In the genomic region with DNA sequence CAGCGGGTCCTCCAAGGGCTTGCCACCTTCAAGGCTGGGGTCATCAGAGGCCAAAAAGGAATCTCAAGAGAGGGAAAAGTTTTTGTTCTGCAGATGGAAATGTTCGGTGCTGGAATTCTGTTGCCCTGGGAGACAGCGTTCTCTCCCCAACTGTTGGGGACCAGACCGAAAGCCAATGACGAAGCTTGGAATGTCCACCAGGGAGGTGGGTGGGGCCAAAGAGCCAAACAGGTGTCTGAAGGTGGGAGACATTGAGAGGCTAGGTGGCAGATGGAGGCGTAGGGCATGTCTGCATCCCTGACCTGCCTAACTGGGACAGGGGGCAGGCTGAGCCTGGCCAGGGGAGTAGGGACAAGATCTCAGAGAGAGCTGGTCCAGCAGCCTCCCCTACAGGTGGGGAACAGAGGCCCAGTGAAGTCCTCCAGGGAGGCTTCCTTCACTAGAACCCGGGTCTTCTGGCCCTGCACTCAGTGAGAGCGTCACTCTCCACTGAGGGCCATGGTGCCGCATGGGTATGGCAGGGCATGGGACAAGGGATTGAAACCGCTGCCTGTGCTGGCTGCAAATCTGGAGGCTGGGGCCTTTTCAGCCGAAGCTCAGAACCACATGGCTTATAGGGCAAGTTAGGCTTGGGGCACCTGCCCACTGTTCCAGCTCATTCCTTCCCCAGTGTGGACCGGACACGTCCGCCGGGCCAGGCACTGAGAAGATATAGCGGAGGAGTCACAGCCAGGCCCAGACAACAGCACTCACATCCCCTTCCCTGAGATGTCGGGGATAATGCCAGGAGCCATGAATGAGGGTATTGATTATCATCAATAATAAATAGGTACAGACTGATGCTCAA, we compare ENCODE assay signal across 17 cellular contexts. TPM values are rescaled to one million over a fixed set of nuclear protein-coding genes. Genes with fewer than 3 reads are reported as not detected.
A peak's percentile ranks its signal among the peaks of the same experiment; 100 is the strongest.
DNase-seq lines count a peak whose midpoint lies in the region; ATAC-seq and TF ChIP-seq lines count a peak whose summit lies in the region.
"Had no signal": no experiment of that assay in that cellular context is flagged by ENCODE, and none has a peak within 500 bp of the region (broad histone marks: within the 10 kb centered on the region; RNA-seq: fewer than 3 reads in every experiment).

No MANE protein-coding gene starts in this region.

- POLR2A ChIA-PET in activated CD4-positive, alpha-beta T cell treated with anti-CD3 and anti-CD28 coated beads, Interleukin-2, amount 10 ng/mL, durations not matched to agents 7 days and 5 days (lab: Charles Lee): no interaction called here
- POLR2A ChIA-PET in Caco-2 (lab: Charles Lee): interaction anchor here (0.5 kb wide), 1 partner anchor 35 kb away, joined by 3 read pairs; no protein-coding TSS in a partner anchor

- CTCF ChIA-PET in activated CD4-positive, alpha-beta T cell treated with anti-CD3 and anti-CD28 coated beads, Interleukin-2, amount 10 ng/mL, durations not matched to agents 7 days and 5 days (lab: Charles Lee): interaction anchor here (1.1 kb wide), 1 partner anchor 76 kb away, joined by 3 read pairs; no protein-coding TSS in a partner anchor
- CTCF ChIA-PET in Caco-2 (lab: Charles Lee): interaction anchor here (0.6 kb wide), 1 partner anchor 151 kb away, joined by 3 read pairs; no protein-coding TSS in a partner anchor

- H3K4me1 ChIP-seq in Caco-2: peaks cover 7% of the 10 kb centered on the region

- peaks cover 4% of the 10 kb centered on the region for H3K36me3 Mint-ChIP-seq in activated CD4-positive, alpha-beta T cell treated with anti-CD3 and anti-CD28 coated beads, Interleukin-2, amount 10 ng/mL, durations not matched to agents 7 days and 5 days (ENCODE audit: low read depth)
- H3K36me3 Mint-ChIP-seq in Caco-2 (ENCODE audit: insufficient read depth, unreplicated experiment): no peaks in the 10 kb centered on the region
- no peaks in the 10 kb centered on the region for H3K36me3 Mint-ChIP-seq in brain
- no peaks in the 10 kb centered on the region for H3K36me3 Mint-ChIP-seq in nephron progenitor cell (ENCODE audit: low read depth)

- BruUV-seq in Caco-2 (replicated peaks; lab: Mats Ljungman, UMichigan): no TSS peak

- H3K27me3 ChIP-seq in Caco-2 (replicated peaks; ENCODE audit: control insufficient read depth, insufficient read depth, low read length): peaks cover 1% of the 10 kb centered on the region; the same call in 1 of the 2 replicates

- intact Hi-C loops in Caco-2 (cut with micrococcal nuclease; ENCODE audit: unreplicated experiment): no loop called here

- H3K27ac Mint-ChIP-seq in activated CD4-positive, alpha-beta T cell treated with anti-CD3 and anti-CD28 coated beads, Interleukin-2, amount 10 ng/mL, durations not matched to agents 7 days and 5 days: peak overlapping the region; percentile 15
- H3K27ac Mint-ChIP-seq in Caco-2 (ENCODE audit: unreplicated experiment): no peak overlapping the region
- peak overlapping the region in 1 of 5 experiments; percentile 23 for H3K27ac Mint-ChIP-seq in brain
- no peak overlapping the region for H3K27ac Mint-ChIP-seq in nephron progenitor cell
- H3K27ac Mint-ChIP-seq: T-helper 2 cell treated with Interferon-gamma antibody and Interleukin-4, amounts not matched to agents 5 μg/mL and 100 μg/mL, for 36 hours had no signal

- DNase-seq in activated CD4-positive, alpha-beta T cell treated with anti-CD3 and anti-CD28 coated beads, Interleukin-2, amount 10 ng/mL, durations not matched to agents 7 days and 5 days: no peak
- DNase-seq in activated CD4-positive, alpha-beta T cell treated with anti-CD3 and anti-CD28 coated beads, Interleukin-2, amount 50 U/mL, for 4 hours: no peak
- DNase-seq in Caco-2 (no peak), nephron progenitor cell (no peak), amygdala (lab: John Stamatoyannopoulos, UW) (no peak), NCI-H1092 treated with DMSO at 0.1 percent for 48 hours (lab: John Stamatoyannopoulos, UW) (no peak)
- DNase-seq: central memory CD4-positive, alpha-beta T cell; kidney glomerular epithelial cell; mesenchymal stem cell; NCI-H2107; NCI-H524 had no signal

- H3K4me3 ChIP-seq in Caco-2 (ENCODE audit: low read depth, low read length): no peak overlapping the region
- H3K4me3 ChIP-seq: SK-N-MC had no signal

- peaks cover 23% of the 10 kb centered on the region for H3K27me3 Mint-ChIP-seq in activated CD4-positive, alpha-beta T cell treated with anti-CD3 and anti-CD28 coated beads, Interleukin-2, amount 10 ng/mL, durations not matched to agents 7 days and 5 days
- peaks cover 12% of the 10 kb centered on the region for H3K27me3 Mint-ChIP-seq in Caco-2 (ENCODE audit: insufficient read depth, unreplicated experiment)
- H3K27me3 Mint-ChIP-seq in brain: peaks cover 52% of the 10 kb centered on the region
- H3K27me3 Mint-ChIP-seq in nephron progenitor cell (ENCODE audit: low read depth, poor library complexity): peaks cover 46% of the 10 kb centered on the region

- H3K36me3 ChIP-seq in Caco-2 (ENCODE audit: control insufficient read depth, insufficient read depth, low read length): no peaks in the 10 kb centered on the region
- H3K36me3 ChIP-seq: neutrophil had no signal

- no peak overlapping the region for H3K4me3 Mint-ChIP-seq in activated CD4-positive, alpha-beta T cell treated with anti-CD3 and anti-CD28 coated beads, Interleukin-2, amount 10 ng/mL, durations not matched to agents 7 days and 5 days
- H3K4me3 Mint-ChIP-seq in Caco-2 (ENCODE audit: unreplicated experiment) (peak overlapping the region; percentile 60), brain (peak overlapping the region; percentile 48 to 74 (median 70)), nephron progenitor cell (peak overlapping the region; percentile 75)

- H3K4me1 Mint-ChIP-seq in activated CD4-positive, alpha-beta T cell treated with anti-CD3 and anti-CD28 coated beads, Interleukin-2, amount 10 ng/mL, durations not matched to agents 7 days and 5 days: peaks cover 27% of the 10 kb centered on the region
- peaks cover 7% of the 10 kb centered on the region for H3K4me1 Mint-ChIP-seq in Caco-2 (ENCODE audit: low read depth, unreplicated experiment)
- peaks cover 14% of the 10 kb centered on the region for H3K4me1 Mint-ChIP-seq in brain
- H3K4me1 Mint-ChIP-seq in nephron progenitor cell: peaks cover 22% of the 10 kb centered on the region

- no peaks in the 10 kb centered on the region for H3K9me3 ChIP-seq in Caco-2
- H3K9me3 ChIP-seq: neutrophil had no signal

- TF ChIP-seq CTCF in Caco-2 (IDR thresholded peaks at IDR 0.05; ENCODE audit: insufficient read depth in 1 of 2, low read depth in 1 of 2, low read length in 1 of 2, severe bottlenecking in 1 of 2, unreplicated experiment in 1 of 2): no peak
- no peak for TF ChIP-seq CTCF in brain (conservative IDR thresholded peaks at IDR 0.05)
- no peak for TF ChIP-seq CTCF in nephron progenitor cell (IDR thresholded peaks at IDR 0.05)

- ATAC-seq in HG03108 (IDR thresholded peaks at IDR 0.05; ENCODE audit: unreplicated experiment): no peak
- ATAC-seq: esophagus mucosa had no signal

- no peaks in the 10 kb centered on the region for H3K9me3 Mint-ChIP-seq in activated CD4-positive, alpha-beta T cell treated with anti-CD3 and anti-CD28 coated beads, Interleukin-2, amount 10 ng/mL, durations not matched to agents 7 days and 5 days
- H3K9me3 Mint-ChIP-seq in Caco-2 (ENCODE audit: unreplicated experiment) (no peaks in the 10 kb centered on the region), brain (peaks cover 0 to 4% (median 2%) of the 10 kb centered on the region in 5 experiments), nephron progenitor cell (no peaks in the 10 kb centered on the region)
- H3K9me3 Mint-ChIP-seq: T-helper 2 cell treated with Interferon-gamma antibody and Interleukin-4, amounts not matched to agents 5 μg/mL and 100 μg/mL, for 36 hours had no signal

RNA-seq across cellular contexts. Expression of a gene that starts 5.0 kb away (rescaled TPM):
- 100 to 1,000 TPM; 118 to 128 TPM for total RNA-seq in activated CD4-positive, alpha-beta T cell treated with anti-CD3 and anti-CD28 coated beads, Interleukin-2, amount 10 ng/mL, durations not matched to agents 7 days and 5 days
- total RNA-seq in Caco-2 (2022): 0.70 and 0.88 TPM in 2 replicates
- 3.5 TPM for polyA plus RNA-seq in brain (ENCODE audit: insufficient read depth, low read depth, low replicate concordance)

RNA-seq across cellular contexts. Expression of a gene that starts 8.2 kb away (rescaled TPM):
- total RNA-seq in activated CD4-positive, alpha-beta T cell treated with anti-CD3 and anti-CD28 coated beads, Interleukin-2, amount 10 ng/mL, durations not matched to agents 7 days and 5 days: under 1 TPM in 1 of 2 experiments, not detected in 1; 0.21 TPM
- total RNA-seq in Caco-2 (2022): 0.11 TPM in 1 of 2 replicates, not detected in the other
- 8.3 TPM for polyA plus RNA-seq in brain (ENCODE audit: insufficient read depth, low read depth, low replicate concordance)

Comparison
In these comparisons a context has a peak if more than half of its experiments do, and no peak if none do; other contexts are left out.
1. RNA of a gene that starts 5.0 kb away (total RNA-seq): 118 to 128 TPM in activated CD4-positive, alpha-beta T cell treated with anti-CD3 and anti-CD28 coated beads, Interleukin-2, amount 10 ng/mL, durations not matched to agents 7 days and 5 days; 0.70 to 0.88 TPM in Caco-2; every median in the first group is over 10 times any median in the second.